12 cellular contexts compared by ENCODE assay signal in genomic region chr4:3657917-3658913, GRCh38.
DNase-seq lines count a peak whose midpoint lies in the region; ATAC-seq and TF ChIP-seq lines count a peak whose summit lies in the region.
"Had no signal": no experiment of that assay in that cellular context is flagged by ENCODE, and none has a peak within 500 bp of the region (broad histone marks: within the 10 kb centered on the region; RNA-seq: fewer than 3 reads in every experiment).

No MANE protein-coding gene starts in this region.

- ATAC-seq in GM23338 (peak; percentile 7; the same call in 1 of the 3 replicates), HG03354 (IDR thresholded peaks at IDR 0.05; ENCODE audit: poor library complexity, severe bottlenecking, unreplicated experiment) (no peak), GM19467 (IDR thresholded peaks at IDR 0.05; ENCODE audit: unreplicated experiment) (no peak), HG02642 (IDR thresholded peaks at IDR 0.05; ENCODE audit: poor library complexity, unreplicated experiment) (no peak)
- no peak for ATAC-seq in activated T-cell treated with anti-CD3 and anti-CD28 coated beads, Interleukin-2, amount 50 U/mL, for 4 hours
- ATAC-seq: left lung, psoas muscle had no signal

- H3F3A ChIP-seq in GM23338 (replicated peaks; ENCODE audit: low read depth): no peaks in the 10 kb centered on the region

- peaks cover 14% of the 10 kb centered on the region for H3K27me3 Mint-ChIP-seq in GM23338 (ENCODE audit: insufficient read depth, low read depth, poor library complexity)
- H3K27me3 Mint-ChIP-seq in activated T-cell treated with anti-CD3 and anti-CD28 coated beads, Interleukin-2, amount 50 U/mL, for 4 hours (ENCODE audit: low read depth): peaks cover 36% of the 10 kb centered on the region

- DNase-seq in AG04449 (ENCODE audit: low read depth, low spot score) (peak; percentile 34), GM23338 (ENCODE audit: low spot score) (no peak), amniotic epithelial cell (ENCODE audit: low read depth) (peak; percentile 3), mucosa of gallbladder (ENCODE audit: low spot score) (peak; percentile 23)
- no peak for DNase-seq in activated T-cell treated with anti-CD3 and anti-CD28 coated beads, Interleukin-2, amount 50 U/mL, for 4 hours
- DNase-seq: CD4-positive, alpha-beta memory T cell; trophoblast cell had no signal

- H3K4me2 ChIP-seq in GM23338: no peak overlapping the region

- peaks cover 27% of the 10 kb centered on the region for H3K4me1 Mint-ChIP-seq in GM23338
- H3K4me1 Mint-ChIP-seq in activated T-cell treated with anti-CD3 and anti-CD28 coated beads, Interleukin-2, amount 50 U/mL, for 4 hours (ENCODE audit: low read depth): no peaks in the 10 kb centered on the region
- H3K4me1 Mint-ChIP-seq: CD4-positive, alpha-beta memory T cell had no signal

- no peak overlapping the region for H3K4me3 Mint-ChIP-seq in GM23338
- no peak overlapping the region for H3K4me3 Mint-ChIP-seq in activated T-cell treated with anti-CD3 and anti-CD28 coated beads, Interleukin-2, amount 50 U/mL, for 4 hours
- H3K4me3 Mint-ChIP-seq: CD4-positive, alpha-beta memory T cell had no signal

- POLR2A ChIA-PET in AG04449 (lab: Yijun Ruan, JAX): no interaction called here

- no peaks in the 10 kb centered on the region for H3K9me3 Mint-ChIP-seq in GM23338
- no peaks in the 10 kb centered on the region for H3K9me3 Mint-ChIP-seq in activated T-cell treated with anti-CD3 and anti-CD28 coated beads, Interleukin-2, amount 50 U/mL, for 4 hours
- H3K9me3 Mint-ChIP-seq: CD4-positive, alpha-beta memory T cell had no signal

- peak overlapping the region; percentile 73; the same call in 1 of the 2 replicates for H3K27ac Mint-ChIP-seq in GM23338
- H3K27ac Mint-ChIP-seq: CD4-positive, alpha-beta memory T cell had no signal

- no peaks in the 10 kb centered on the region for H3K79me2 ChIP-seq in GM23338 (replicated peaks; ENCODE audit: insufficient read depth)

- H4K20me1 ChIP-seq in GM23338 (replicated peaks; ENCODE audit: insufficient read depth): no peaks in the 10 kb centered on the region

- CTCF ChIA-PET in AG04449 (lab: Yijun Ruan, JAX): no interaction called here

- no peaks in the 10 kb centered on the region for H3K36me3 Mint-ChIP-seq in GM23338 (ENCODE audit: low read depth)
- H3K36me3 Mint-ChIP-seq in activated T-cell treated with anti-CD3 and anti-CD28 coated beads, Interleukin-2, amount 50 U/mL, for 4 hours (ENCODE audit: insufficient read depth): no peaks in the 10 kb centered on the region
- H3K36me3 Mint-ChIP-seq: CD4-positive, alpha-beta memory T cell had no signal

- H3K4me3 ChIP-seq in AG04449 (ENCODE audit: low read depth, low read length) (no peak overlapping the region), GM23338 (no peak overlapping the region)
- H3K4me3 ChIP-seq: left lung, psoas muscle had no signal

- H2AFZ ChIP-seq in GM23338: no peak overlapping the region

- TF ChIP-seq CTCF in AG04449 (IDR thresholded peaks at IDR 0.05; ENCODE audit: insufficient read depth, low read length, missing control alignments): no peak
- TF ChIP-seq CTCF in GM23338 (conservative IDR thresholded peaks at IDR 0.05; ENCODE audit: low read depth in 2 of 2): no peak

- no peaks in the 10 kb centered on the region for H3K4me1 ChIP-seq in GM23338 (ENCODE audit: insufficient read depth)
- H3K4me1 ChIP-seq: left lung, psoas muscle had no signal

- no peaks in the 10 kb centered on the region for H3K36me3 ChIP-seq in GM23338 (ENCODE audit: insufficient read depth)
- H3K36me3 ChIP-seq: left lung had no signal

- H3K27me3 ChIP-seq in GM23338 (ENCODE audit: insufficient read depth): no peaks in the 10 kb centered on the region

- no peak overlapping the region for H3K27ac ChIP-seq in GM23338 (ENCODE audit: low read depth)
- H3K27ac ChIP-seq: left lung, psoas muscle had no signal

- no peaks in the 10 kb centered on the region for H3K9me2 ChIP-seq in GM23338 (ENCODE audit: insufficient read depth)

TF ChIP-seq in GM23338, 12 proteins besides CTCF, POLR2A, EP300 and RAD21:
- TF ChIP-seq POLR2AphosphoS5 (IDR thresholded peaks at IDR 0.05; ENCODE audit: low read depth) (no peak), STAT1 (IDR thresholded peaks at IDR 0.05; ENCODE audit: unreplicated experiment) (no peak), CREB1 (CRISPR knock-in tag; IDR thresholded peaks at IDR 0.05; ENCODE audit: low read depth) (no peak)

Comparison
In these comparisons a context has a peak if more than half of its experiments do, and no peak if none do; other contexts are left out.
1. DNase-seq: peak in AG04449 (single experiment), amniotic epithelial cell (single experiment) and mucosa of gallbladder (single experiment); none in GM23338 (single experiment) and activated T-cell treated with anti-CD3 and anti-CD28 coated beads, Interleukin-2, amount 50 U/mL, for 4 hours (single experiment).